ENCODE assay signal across 1 cellular context in the genomic region with DNA sequence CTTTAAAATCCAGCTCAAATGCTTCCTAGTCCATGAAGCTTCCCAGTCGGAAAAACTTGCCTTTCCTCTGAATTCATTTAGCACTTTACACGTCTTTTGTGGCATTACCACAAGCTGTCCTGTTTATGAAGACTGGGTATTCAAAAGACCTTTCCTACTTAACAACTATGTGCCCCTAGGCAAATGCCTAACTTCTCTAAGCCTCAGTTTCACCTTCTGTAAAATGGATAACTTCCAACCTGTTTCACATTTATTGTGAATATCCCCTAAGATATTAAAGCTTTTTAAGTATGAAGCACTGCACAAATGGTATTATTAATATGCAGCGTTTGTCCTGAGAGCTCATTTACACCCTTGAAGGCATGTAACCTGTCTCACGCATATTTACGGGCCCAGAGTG.
TF ChIP-seq lines count a peak whose summit lies in the region.

No MANE protein-coding gene starts in this region.

TF ChIP-seq in H1, 55 proteins besides CTCF, POLR2A, EP300 and RAD21:
- TF ChIP-seq CREB1 (IDR thresholded peaks at IDR 0.05) (no peak), SP1 (IDR thresholded peaks at IDR 0.05; ENCODE audit: low read depth, low read length) (no peak), POU5F1 (IDR thresholded peaks at IDR 0.05; ENCODE audit: low read depth, low read length) (no peak), SUZ12 (IDR thresholded peaks at IDR 0.05; ENCODE audit: low read length) (no peak)
